In the genomic region with DNA sequence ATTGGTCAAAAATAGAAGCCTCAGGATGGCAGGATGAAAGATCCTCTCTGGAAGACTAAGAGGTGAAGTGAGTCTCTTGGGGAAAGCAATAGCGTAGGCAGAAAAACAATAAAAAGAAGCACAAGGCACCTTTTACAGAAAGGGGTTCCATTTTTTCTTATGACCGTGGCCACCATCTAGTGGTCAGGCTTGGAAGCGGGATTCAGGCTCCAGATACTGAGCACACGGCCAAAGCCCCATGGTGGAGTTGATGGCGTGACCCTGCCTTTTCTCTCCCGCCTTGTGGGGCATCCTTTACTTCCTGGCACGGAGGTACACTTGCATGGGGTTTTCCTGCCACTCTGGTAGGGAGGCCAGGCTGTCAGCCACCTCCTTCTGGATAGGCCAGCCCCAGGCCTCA, we compare ENCODE assay signal across 8 cellular contexts. TPM values are rescaled to one million over a fixed set of nuclear protein-coding genes. Genes with fewer than 3 reads are reported as not detected.
DNase-seq lines count a peak whose midpoint lies in the region; ATAC-seq, FAIRE-seq and TF ChIP-seq lines count a peak whose summit lies in the region.
"Not testable (repeated sequence)": the region's sequence is repeated elsewhere in the genome, so short reads cannot be mapped to it uniquely, and the experiment has no call there.

No MANE protein-coding gene starts in this region.

- CTCF ChIA-PET in HepG2 (lab: Yijun Ruan, JAX; ENCODE audit: low intra/inter-chr PET ratio, low total read pairs), result not testable (repeated sequence)

- ATAC-seq in GM18870 (IDR thresholded peaks at IDR 0.05; ENCODE audit: unreplicated experiment) (peak; percentile 76), GM19467 (IDR thresholded peaks at IDR 0.05; ENCODE audit: unreplicated experiment) (peak; percentile 65), GM21786 (IDR thresholded peaks at IDR 0.05; ENCODE audit: unreplicated experiment) (peak; percentile 84), HG02938 (IDR thresholded peaks at IDR 0.05; ENCODE audit: unreplicated experiment) (peak; percentile 66), HG03175 (IDR thresholded peaks at IDR 0.05; ENCODE audit: unreplicated experiment) (peak; percentile 86), SK-N-SH treated with all-trans-retinoic acid at 6 μM for 48 hours (peak; percentile 84), HepG2 (peak; percentile 90), upper lobe of right lung (peak; percentile 76)

- H4K20me1 ChIP-seq in HepG2 (ENCODE audit: insufficient read depth, low read length), result not testable (repeated sequence)

- H3K9me3 ChIP-seq in HepG2 (ENCODE audit: low read length); upper lobe of right lung: not testable (repeated sequence)

- H3K27me3 ChIP-seq in HepG2 (ENCODE audit: control insufficient read depth in 1 of 2, insufficient read depth in 2 of 2, low read length in 2 of 2); upper lobe of right lung: not testable (repeated sequence)

- not testable (repeated sequence) for H2AFZ ChIP-seq in HepG2 (ENCODE audit: low read length)

- H3K9ac ChIP-seq in HepG2 (ENCODE audit: insufficient read depth, low read depth, low read length), result not testable (repeated sequence)

- not testable (repeated sequence) for H3K27ac ChIP-seq in HepG2 (ENCODE audit: extremely low read length, insufficient read depth, low read length); upper lobe of right lung

- TF ChIP-seq RAD21 in HepG2 (CRISPR knock-in tag; IDR thresholded peaks at IDR 0.05), result not testable (repeated sequence)

- BruUV-seq in HepG2 (replicated peaks; lab: Mats Ljungman, UMichigan), result not testable (repeated sequence)

- not testable (repeated sequence) for H3K79me2 ChIP-seq in HepG2 (ENCODE audit: insufficient read depth, low read length)

- intact Hi-C loops in HepG2 (cut with micrococcal nuclease; ENCODE audit: unreplicated experiment); upper lobe of right lung (cut with DNase I): not testable (repeated sequence)

- H3K4me1 ChIP-seq in HepG2 (ENCODE audit: insufficient read depth, low read length); upper lobe of right lung: not testable (repeated sequence)

- not testable (repeated sequence) for H3K4me3 ChIP-seq in HepG2 (replicated peaks in 1 of 3; ENCODE audit: insufficient read depth in 1 of 3, low read depth in 2 of 3, low read length in 3 of 3); upper lobe of right lung

- not testable (repeated sequence) for TF ChIP-seq POLR2A in HepG2 (IDR thresholded peaks at IDR 0.05; ENCODE audit: insufficient read depth in 1 of 2, low read depth in 2 of 2, low read length in 2 of 2)

- not testable (repeated sequence) for FAIRE-seq in HepG2 (lab: Jason Lieb, UNC)

- not testable (repeated sequence) for H3K36me3 ChIP-seq in HepG2 (replicated peaks in 1 of 2; ENCODE audit: control insufficient read depth in 1 of 2, insufficient read depth in 2 of 2, low read length in 2 of 2); upper lobe of right lung

- not testable (repeated sequence) for TF ChIP-seq EP300 in HepG2 (IDR thresholded peaks at IDR 0.05; ENCODE audit: low read depth in 2 of 2, low read length in 2 of 2); HepG2 (CRISPR knock-in tag; IDR thresholded peaks at IDR 0.05; ENCODE audit: borderline replicate concordance)

- POLR2A ChIA-PET in HepG2 (lab: Yijun Ruan, JAX), result not testable (repeated sequence)

- not testable (repeated sequence) for TF ChIP-seq CTCF in HepG2 (CRISPR knock-in tag; IDR thresholded peaks at IDR 0.05); upper lobe of right lung (IDR thresholded peaks at IDR 0.05)

- no CpG with 5 or more reads among the region's 7 CpGs for WGBS in HepG2 (ENCODE audit: low lambda C conversion rate)

- in situ Hi-C loops in HepG2 (cut with HindIII; ENCODE audit: extremely low pct_ligation_motif_present, low pct_unique_long_range_greater_than_20kb), result not testable (repeated sequence)

- DNase-seq in HepG2 (ENCODE audit: low spot score); upper lobe of right lung: not testable (repeated sequence)

- not testable (repeated sequence) for H3K4me2 ChIP-seq in HepG2 (ENCODE audit: low read depth, low read length)

RNA-seq across cellular contexts. Expression of gene TCAF2, which starts 18.6 kb away (rescaled TPM):
- total RNA-seq in HepG2 (2016; rRNA removed; fragmentation: Illumina TruSeq; extraction: Trizol) (0.04 TPM in 1 of 2 replicates, not detected in the other), upper lobe of right lung (4.4 TPM)
- not detected in 2 replicates for total RNA-seq in HepG2 (2016; cell fraction: cytosol; rRNA removed; fragmentation: Illumina TruSeq; extraction: Trizol; ENCODE audit: low read depth)
- 0.07 TPM in 1 of 2 replicates, not detected in the other for total RNA-seq in HepG2 (2016; cell fraction: insoluble cytoplasmic fraction; rRNA removed; fragmentation: Illumina TruSeq; extraction: Trizol)
- 0.03 TPM in 1 of 2 replicates, not detected in the other for total RNA-seq in HepG2 (2016; cell fraction: membrane; rRNA removed; fragmentation: Illumina TruSeq; extraction: Trizol)
- not detected in 2 replicates for total RNA-seq in HepG2 (2016; cell fraction: nucleus; rRNA removed; fragmentation: Illumina TruSeq; extraction: Trizol)
- 1.8 and 2.8 TPM in 2 replicates for polyA plus RNA-seq in HepG2 (2011; rRNA removed)
- 1.4 and 2.0 TPM in 2 replicates for polyA plus RNA-seq in HepG2 (2011; cell fraction: cytosol; rRNA removed)
- polyA plus RNA-seq in HepG2 (2011; cell fraction: nucleus; rRNA removed), result 3.3 and 4.9 TPM in 2 replicates
- polyA plus RNA-seq in HepG2 (2012), result 0.38 and 0.40 TPM in 2 replicates
- polyA plus RNA-seq in HepG2 (2016; cell fraction: cytosol; fragmentation: Illumina TruSeq; extraction: Trizol; ENCODE audit: low read depth), result not detected in 2 replicates
- not detected in 2 replicates for polyA plus RNA-seq in HepG2 (2016; cell fraction: insoluble cytoplasmic fraction; fragmentation: Illumina TruSeq; extraction: Trizol; ENCODE audit: low read depth)
- not detected in 2 replicates for polyA plus RNA-seq in HepG2 (2016; cell fraction: membrane; fragmentation: Illumina TruSeq; extraction: Trizol; ENCODE audit: low read depth)
- polyA plus RNA-seq in HepG2 (2016; cell fraction: nucleus; fragmentation: Illumina TruSeq; extraction: Trizol; ENCODE audit: insufficient read depth, low read depth), result not detected in 2 replicates
- polyA minus RNA-seq in HepG2 (2011; rRNA and poly(A)+ RNA removed; ENCODE audit: low replicate concordance), result 0.98 and 5.5 TPM in 2 replicates
- polyA minus RNA-seq in HepG2 (2011; cell fraction: cytosol; rRNA and poly(A)+ RNA removed), result 1.1 and 1.9 TPM in 2 replicates
- polyA minus RNA-seq in HepG2 (2011; cell fraction: nucleus; rRNA and poly(A)+ RNA removed), result 4.5 and 6.7 TPM in 2 replicates
